Comparison of ENCODE assay signal across 13 cellular contexts in genomic region chr16:88019847-88020512, GRCh38.
DNase-seq lines count a peak whose midpoint lies in the region; ATAC-seq, FAIRE-seq and TF ChIP-seq lines count a peak whose summit lies in the region.
"Had no signal": no experiment of that assay in that cellular context is flagged by ENCODE, and none has a peak within 500 bp of the region (broad histone marks: within the 10 kb centered on the region; RNA-seq: fewer than 3 reads in every experiment).

No MANE protein-coding gene starts in this region.

- WGBS in heart left ventricle, 4 donors: 89 to 97% (median 93%) methylated on average over 18 to 21 of the region's 21 CpGs
- 87% methylated on average over 17 of the region's 21 CpGs for WGBS in K562 (ENCODE audit: insufficient coverage, low coverage, missing lambda C conversion rate)

- H3K9me3 Mint-ChIP-seq in naive B cell: no peaks in the 10 kb centered on the region

- H3K9me2 ChIP-seq in PC-3 (replicated peaks; ENCODE audit: low read length): no peaks in the 10 kb centered on the region

- H3K4me2 ChIP-seq in K562 (ENCODE audit: insufficient read depth, low read length) (no peak overlapping the region), PC-3 (ENCODE audit: low read length) (no peak overlapping the region)
- H3K4me2 ChIP-seq: PC-9 had no signal

- ATAC-seq in heart left ventricle (no peak), K562 (no peak), naive B cell (ENCODE audit: low read depth in 2 of 2) (no peak), upper lobe of right lung (no peak), HG02678 (IDR thresholded peaks at IDR 0.05; ENCODE audit: unreplicated experiment) (no peak), PC-3 (no peak)

- TF ChIP-seq POLR2A in heart left ventricle (IDR thresholded peaks at IDR 0.05) (no peak), K562 (conservative IDR thresholded peaks at IDR 0.05) (no peak)

- POLR2A ChIA-PET in K562 (lab: Yijun Ruan, JAX): interaction anchor here (0.6 kb wide), 1 partner anchor 373 kb away, joined by 3 read pairs; no protein-coding TSS in a partner anchor
- POLR2A ChIA-PET in PC-3 (lab: Charles Lee; ENCODE audit: unreplicated experiment): no interaction called here

- H3K27ac ChIP-seq in heart left ventricle (no peak overlapping the region), K562 (ENCODE audit: extremely low read depth, low read depth, low read length) (no peak overlapping the region), upper lobe of right lung (no peak overlapping the region), PC-3 (ENCODE audit: low read length) (no peak overlapping the region)
- H3K27ac ChIP-seq: PC-9 had no signal

- H3K9me1 ChIP-seq in K562 (ENCODE audit: control insufficient read depth, insufficient read depth, low read length): peaks cover 2% of the 10 kb centered on the region

- intact Hi-C loops in cardiac septum (cut with DNase I) (no loop called here), heart left ventricle (cut with DNase I) (no loop called here), K562 (cut with micrococcal nuclease) (no loop called here), upper lobe of right lung (cut with DNase I) (no loop called here), PC-3 (cut with micrococcal nuclease) (no loop called here)

- H4K20me1 ChIP-seq in K562 (replicated peaks; ENCODE audit: control insufficient read depth, insufficient read depth, low read length): no peaks in the 10 kb centered on the region
- no peaks in the 10 kb centered on the region for H4K20me1 ChIP-seq in PC-3 (ENCODE audit: low read length)

- H3K79me2 ChIP-seq in K562 (ENCODE audit: control insufficient read depth, insufficient read depth, low read length) (no peaks in the 10 kb centered on the region), PC-3 (ENCODE audit: low read length) (no peaks in the 10 kb centered on the region)

- peaks cover 0 to 13% of the 10 kb centered on the region in 2 donors for H3K36me3 Mint-ChIP-seq in naive B cell

- H2AFZ ChIP-seq in K562 (ENCODE audit: low read depth, low read length) (no peak overlapping the region), PC-3 (ENCODE audit: low read length) (no peak overlapping the region)
- H2AFZ ChIP-seq: PC-9 had no signal

- TF ChIP-seq CTCF in heart left ventricle (IDR thresholded peaks at IDR 0.05): no peak
- TF ChIP-seq CTCF in K562 (IDR thresholded peaks at IDR 0.05 in 2 of 3, conservative IDR thresholded peaks at IDR 0.05 in 1 of 3; ENCODE audit: insufficient read depth in 2 of 3, low read depth in 1 of 3, low read length in 3 of 3): no peak
- no peak for TF ChIP-seq CTCF in upper lobe of right lung (IDR thresholded peaks at IDR 0.05)
- no peak for TF ChIP-seq CTCF in PC-3 (conservative IDR thresholded peaks at IDR 0.05; ENCODE audit: low read depth, low read length)

- H3F3A ChIP-seq in PC-3 (ENCODE audit: low read length, unreplicated experiment): no peaks in the 10 kb centered on the region

- H3K27me3 Mint-ChIP-seq in naive B cell: no peaks in the 10 kb centered on the region

- peaks cover 0 to 21% (median 5%) of the 10 kb centered on the region in 9 donors for H3K36me3 ChIP-seq in heart left ventricle
- H3K36me3 ChIP-seq in K562 (ENCODE audit: control insufficient read depth, insufficient read depth, low read length): peaks cover 3% of the 10 kb centered on the region; the same call in 1 of the 3 replicates
- peaks cover 7% of the 10 kb centered on the region for H3K36me3 ChIP-seq in upper lobe of right lung
- H3K36me3 ChIP-seq in PC-3 (ENCODE audit: low read depth, low read length): no peaks in the 10 kb centered on the region

- H3K4me1 ChIP-seq in heart left ventricle (peaks cover 0 to 8% (median 0%) of the 10 kb centered on the region in 12 donors), K562 (replicated peaks in 1 of 2; ENCODE audit: control insufficient read depth in 2 of 2, insufficient read depth in 2 of 2, low read length in 2 of 2) (peaks cover 0 to 24% of the 10 kb centered on the region in 2 experiments; a peak in 2 of 5 replicates), upper lobe of right lung (peaks cover 7% of the 10 kb centered on the region), PC-3 (ENCODE audit: insufficient read depth, low read length) (0 out of 2 replicates have a peak, but pooled peaks cover under 1% of the 10 kb centered on the region)

- TF ChIP-seq EP300 in K562 (IDR thresholded peaks at IDR 0.05; ENCODE audit: low read length): no peak

- no peak for TF ChIP-seq RAD21 in K562 (CRISPR knock-in tag; conservative IDR thresholded peaks at IDR 0.05 in 1 of 2, IDR thresholded peaks at IDR 0.05 in 1 of 2)

- peak overlapping the region in 4 of 6 donors; percentile 4 to 86 (median 72) for H3K27ac Mint-ChIP-seq in naive B cell

- H3K4me3 ChIP-seq in heart left ventricle: no peak overlapping the region
- no peak overlapping the region for H3K4me3 ChIP-seq in K562
- no peak overlapping the region for H3K4me3 ChIP-seq in upper lobe of right lung
- no peak overlapping the region for H3K4me3 ChIP-seq in PC-3 (ENCODE audit: low read length)
- H3K4me3 ChIP-seq: PC-9 had no signal

- H3K9me3 ChIP-seq in heart left ventricle (no peaks in the 10 kb centered on the region), K562 (replicated peaks; ENCODE audit: control insufficient read depth, insufficient read depth, low read depth, low read length) (no peaks in the 10 kb centered on the region), upper lobe of right lung (no peaks in the 10 kb centered on the region), PC-3 (ENCODE audit: low read length) (no peaks in the 10 kb centered on the region)

- no peak overlapping the region for H3K4me3 Mint-ChIP-seq in naive B cell

- peak; percentile 50 for DNase-seq in cardiac septum (ENCODE audit: low spot score)
- DNase-seq in heart left ventricle: no peak
- no peak for DNase-seq in K562 (ENCODE audit: extremely low read depth in 1 of 4, low spot score in 3 of 4)
- no peak for DNase-seq in naive B cell
- peak; percentile 38 for DNase-seq in upper lobe of right lung
- no peak for DNase-seq in PC-3
- DNase-seq in NCI-H2196 (lab: John Stamatoyannopoulos, UW; ENCODE audit: unreplicated experiment): no peak
- DNase-seq: NCI-H1436 treated with DMSO at 0.1 percent for 48 hours, NCI-H2107, NCI-H345, PC-9 had no signal

- H3K9ac ChIP-seq in K562 (ENCODE audit: insufficient read depth in 1 of 2, low read depth in 2 of 2, low read length in 2 of 2): no peak overlapping the region
- no peak overlapping the region for H3K9ac ChIP-seq in PC-3 (ENCODE audit: low read length)

- H3K4me1 Mint-ChIP-seq in naive B cell: peaks cover 7 to 10% (median 10%) of the 10 kb centered on the region in 3 donors

- no TSS peak for BruUV-seq in K562 (replicated peaks; lab: Mats Ljungman, UMichigan)
- no TSS peak for BruUV-seq in PC-3 (replicated peaks; lab: Mats Ljungman, UMichigan)

- CTCF ChIA-PET in K562 (lab: Yijun Ruan, JAX; ENCODE audit: low intra/inter-chr PET ratio): no interaction called here
- CTCF ChIA-PET in PC-3 (lab: Charles Lee): no interaction called here

- H3K27me3 ChIP-seq in heart left ventricle (no peaks in the 10 kb centered on the region), K562 (ENCODE audit: control insufficient read depth in 2 of 2, insufficient read depth in 2 of 2, low read length in 2 of 2) (no peaks in the 10 kb centered on the region), upper lobe of right lung (no peaks in the 10 kb centered on the region), PC-3 (ENCODE audit: low read length) (no peaks in the 10 kb centered on the region)

- in situ Hi-C loops in K562 (cut with MboI): no loop called here

- FAIRE-seq in K562 (lab: Jason Lieb, UNC): no peak
- FAIRE-seq: H54 had no signal

TF ChIP-seq in K562, 482 proteins besides CTCF, POLR2A, EP300 and RAD21:
- TF ChIP-seq POLR2G (IDR thresholded peaks at IDR 0.05; ENCODE audit: low read depth, low read length): peak; percentile 43; the same call in 1 of the 2 replicates
- TF ChIP-seq CBX5 (IDR thresholded peaks at IDR 0.05; ENCODE audit: borderline replicate concordance, low read depth): no peak
- TF ChIP-seq ZNF12 (CRISPR knock-in tag; IDR thresholded peaks at IDR 0.05): no peak

Comparison
In these comparisons a context has a peak if more than half of its experiments do, and no peak if none do; other contexts are left out.
1. DNase-seq: peak in cardiac septum (single experiment) and upper lobe of right lung (single experiment); none in heart left ventricle (0 of 5), K562 (0 of 4), naive B cell (single experiment), PC-3 (single experiment) and NCI-H2196 (single experiment).